24 cellular contexts compared by ENCODE assay signal in the genomic region with DNA sequence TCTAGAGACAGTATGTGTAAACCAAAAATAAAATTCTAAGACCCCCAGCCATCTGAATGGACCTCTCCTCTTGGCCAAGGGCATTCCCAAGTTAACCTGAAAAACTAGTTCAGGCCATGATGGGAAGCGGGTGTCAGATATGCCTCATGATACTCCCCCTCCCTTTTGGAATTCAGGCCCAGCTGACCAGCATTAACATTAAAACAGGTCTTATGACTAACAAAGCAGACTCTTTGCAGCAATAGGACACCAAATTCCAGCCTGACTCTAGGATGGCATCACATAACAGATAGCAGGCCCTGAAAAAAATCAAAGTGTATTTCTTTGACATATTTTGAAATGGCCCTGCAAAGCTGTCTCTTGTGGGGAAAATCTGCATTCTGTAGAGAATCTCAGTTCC.
"Had no signal": no experiment of that assay in that cellular context is flagged by ENCODE, and none has a peak within 500 bp of the region (broad histone marks: within the 10 kb centered on the region; RNA-seq: fewer than 3 reads in every experiment).

No MANE protein-coding gene starts in this region.

- H3K27me3 Mint-ChIP-seq: activated CD4-positive, alpha-beta T cell treated with anti-CD3 and anti-CD28 coated beads, Interleukin-2, amount 10 ng/mL, durations not matched to agents 24 days and 14 days; activated T-cell treated with anti-CD3 and anti-CD28 coated beads, Interleukin-2, amount 50 U/mL, for 24 hours; central memory CD8-positive, alpha-beta T cell had no signal

- H3K9me3 Mint-ChIP-seq: activated CD4-positive, alpha-beta T cell treated with anti-CD3 and anti-CD28 coated beads, Interleukin-2, amount 10 ng/mL, durations not matched to agents 24 days and 14 days; activated naive CD4-positive, alpha-beta T cell treated with anti-CD3 and anti-CD28 coated beads for 36 hours; activated T-cell treated with anti-CD3 and anti-CD28 coated beads, Interleukin-2, amount 50 U/mL, for 24 hours; mesothelial cell of epicardium; neural crest cell had no signal

- DNase-seq: activated CD4-positive, alpha-beta T cell treated with anti-CD3 and anti-CD28 coated beads, Interleukin-2, amount 10 ng/mL, durations not matched to agents 24 days and 14 days; activated CD4-positive, CD25-positive, alpha-beta regulatory T cell; activated CD8-positive, alpha-beta T cell treated with anti-CD3 and anti-CD28 coated beads, Interleukin-2, amount 10 ng/mL, durations not matched to agents 7 days and 5 days; activated naive CD4-positive, alpha-beta T cell treated with anti-CD3 and anti-CD28 coated beads for 36 hours; activated T-cell treated with anti-CD3 and anti-CD28 coated beads, Interleukin-2, amount 50 U/mL, for 24 hours; anterior cingulate cortex; brain microvascular endothelial cell; colonic mucosa; erythroblast; foreskin melanocyte; hypothalamus; left colon; lower lobe of right lung; stimulated activated CD4-positive, alpha-beta T cell treated with anti-CD3 and anti-CD28 coated beads, Interleukin-2, amount 100 ng/mL, for 48 hours; stimulated activated naive CD8-positive, alpha-beta T cell treated with anti-CD3 and anti-CD28 coated beads, Interleukin-15, amount 100 ng/mL, for 72 hours; T-helper 1 cell; T-helper 9 cell; transverse colon had no signal

- H3K36me3 Mint-ChIP-seq: mesothelial cell of epicardium had no signal

- H3K27ac ChIP-seq: brain microvascular endothelial cell, colonic mucosa, lower lobe of right lung, prostate gland, right atrium auricular region, suprapubic skin, transverse colon had no signal

- H3K9me3 ChIP-seq: colonic mucosa, lower lobe of right lung, prostate gland, right atrium auricular region, suprapubic skin, transverse colon had no signal

- H3K4me1 Mint-ChIP-seq: activated CD4-positive, alpha-beta T cell treated with anti-CD3 and anti-CD28 coated beads, Interleukin-2, amount 10 ng/mL, durations not matched to agents 24 days and 14 days; central memory CD8-positive, alpha-beta T cell; stimulated activated naive CD8-positive, alpha-beta T cell treated with anti-CD3 and anti-CD28 coated beads, Interleukin-15, amount 100 ng/mL, for 72 hours had no signal

- ATAC-seq: activated CD8-positive, alpha-beta T cell treated with anti-CD3 and anti-CD28 coated beads, Interleukin-2, amount 10 ng/mL, durations not matched to agents 7 days and 5 days; left colon; lower lobe of right lung; stimulated activated naive CD8-positive, alpha-beta T cell treated with anti-CD3 and anti-CD28 coated beads, Interleukin-15, amount 100 ng/mL, for 72 hours had no signal

- H3K36me3 ChIP-seq: brain microvascular endothelial cell, colonic mucosa, lower lobe of right lung, prostate gland, right atrium auricular region, suprapubic skin, transverse colon had no signal

- H3K4me3 Mint-ChIP-seq: activated CD4-positive, alpha-beta T cell treated with anti-CD3 and anti-CD28 coated beads, Interleukin-2, amount 10 ng/mL, durations not matched to agents 24 days and 14 days; activated CD8-positive, alpha-beta T cell treated with anti-CD3 and anti-CD28 coated beads, Interleukin-2, amount 10 ng/mL, durations not matched to agents 7 days and 5 days; activated naive CD4-positive, alpha-beta T cell treated with anti-CD3 and anti-CD28 coated beads for 36 hours; activated T-cell treated with anti-CD3 and anti-CD28 coated beads, Interleukin-2, amount 50 U/mL, for 24 hours; central memory CD8-positive, alpha-beta T cell; mesothelial cell of epicardium; neural crest cell; stimulated activated naive CD8-positive, alpha-beta T cell treated with anti-CD3 and anti-CD28 coated beads, Interleukin-15, amount 100 ng/mL, for 72 hours had no signal

- H3K4me1 ChIP-seq: colonic mucosa, lower lobe of right lung, right atrium auricular region, transverse colon had no signal

- H3K4me3 ChIP-seq: colonic mucosa, lower lobe of right lung, prostate gland, right atrium auricular region, suprapubic skin, transverse colon had no signal

- H3K27me3 ChIP-seq: brain microvascular endothelial cell, colonic mucosa, right atrium auricular region, suprapubic skin, transverse colon had no signal

- H3K27ac Mint-ChIP-seq: activated CD4-positive, alpha-beta T cell treated with anti-CD3 and anti-CD28 coated beads, Interleukin-2, amount 10 ng/mL, durations not matched to agents 24 days and 14 days; activated CD8-positive, alpha-beta T cell treated with anti-CD3 and anti-CD28 coated beads, Interleukin-2, amount 10 ng/mL, durations not matched to agents 7 days and 5 days; activated naive CD4-positive, alpha-beta T cell treated with anti-CD3 and anti-CD28 coated beads for 36 hours; activated T-cell treated with anti-CD3 and anti-CD28 coated beads, Interleukin-2, amount 50 U/mL, for 24 hours; mesothelial cell of epicardium; stimulated activated naive CD8-positive, alpha-beta T cell treated with anti-CD3 and anti-CD28 coated beads, Interleukin-15, amount 100 ng/mL, for 72 hours had no signal
